In genomic region chr20:6792789-6793188, GRCh38 we compare ENCODE assay signal across 8 cellular contexts.
"Had no signal": no experiment of that assay in that cellular context is flagged by ENCODE, and none has a peak within 500 bp of the region (broad histone marks: within the 10 kb centered on the region; RNA-seq: fewer than 3 reads in every experiment).

No MANE protein-coding gene starts in this region.

- ATAC-seq: GM12878 had no signal

- H3K4me3 ChIP-seq: GM12878 had no signal

- FAIRE-seq: G401.6, GM12878, GM12891, GM12892, GM18507, GM19239 had no signal

- DNase-seq: GDM1, GF-D8 had no signal
